In genomic region chr1:230867903-230868735, GRCh38 we compare ENCODE assay signal across 8 cellular contexts. TPM values are rescaled to one million over a fixed set of nuclear protein-coding genes. Genes with fewer than 3 reads are reported as not detected.
DNase-seq lines count a peak whose midpoint lies in the region; ATAC-seq, FAIRE-seq and TF ChIP-seq lines count a peak whose summit lies in the region.

A gene with protein sequence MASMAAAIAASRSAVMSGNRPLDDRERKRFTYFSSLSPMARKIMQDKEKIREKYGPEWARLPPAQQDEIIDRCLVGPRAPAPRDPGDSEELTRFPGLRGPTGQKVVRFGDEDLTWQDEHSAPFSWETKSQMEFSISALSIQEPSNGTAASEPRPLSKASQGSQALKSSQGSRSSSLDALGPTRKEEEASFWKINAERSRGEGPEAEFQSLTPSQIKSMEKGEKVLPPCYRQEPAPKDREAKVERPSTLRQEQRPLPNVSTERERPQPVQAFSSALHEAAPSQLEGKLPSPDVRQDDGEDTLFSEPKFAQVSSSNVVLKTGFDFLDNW (minus strand): TSS chr1:230868521. CDS start chr1:230868512, 9 bp downstream.

- in situ Hi-C loops in gastrocnemius medialis (cut with MboI; ENCODE audit: low sequenced_read_pairs in 4 of 4), result no loop called here

- H3K4me1 Mint-ChIP-seq in T-helper 2 cell treated with Interferon-gamma antibody and Interleukin-4, amounts not matched to agents 5 μg/mL and 100 μg/mL, for 36 hours (ENCODE audit: low read depth), result peaks cover 6% of the 10 kb centered on the region
- peaks cover 45% of the 10 kb centered on the region for H3K4me1 Mint-ChIP-seq in astrocyte (ENCODE audit: low read depth, unreplicated experiment)

- H2AFZ ChIP-seq in astrocyte (ENCODE audit: low read depth, low read length), result peak within 1 kb of the TSS; percentile 79

- no peak for FAIRE-seq in astrocyte (lab: Jason Lieb, UNC)

- H3K4me1 ChIP-seq in DOHH2 (ENCODE audit: control insufficient read depth, low read length) (peaks cover 16% of the 10 kb centered on the region), astrocyte (ENCODE audit: insufficient read depth, low read length) (peaks cover 34% of the 10 kb centered on the region), gastrocnemius medialis (peaks cover 40 to 48% of the 10 kb centered on the region in 2 donors)

- H3K27ac ChIP-seq in DOHH2 (ENCODE audit: low read depth, low read length) (no peak within 1 kb of the TSS), astrocyte (ENCODE audit: low read depth, low read length) (peak within 1 kb of the TSS; percentile 90), gastrocnemius medialis (peak within 1 kb of the TSS; percentile 80 to 95 (median 89))

- peaks cover 42% of the 10 kb centered on the region for H3K27me3 Mint-ChIP-seq in T-helper 2 cell treated with Interferon-gamma antibody and Interleukin-4, amounts not matched to agents 5 μg/mL and 100 μg/mL, for 36 hours (ENCODE audit: low read depth)
- no peaks in the 10 kb centered on the region for H3K27me3 Mint-ChIP-seq in astrocyte (ENCODE audit: low read depth, unreplicated experiment)

- no peak within 1 kb of the TSS for H3K27ac Mint-ChIP-seq in T-helper 2 cell treated with Interferon-gamma antibody and Interleukin-4, amounts not matched to agents 5 μg/mL and 100 μg/mL, for 36 hours
- peak within 1 kb of the TSS; percentile 87 for H3K27ac Mint-ChIP-seq in astrocyte (ENCODE audit: unreplicated experiment)

- H3K4me2 ChIP-seq in DOHH2 (ENCODE audit: low read length), result peak within 1 kb of the TSS; percentile 86
- peak within 1 kb of the TSS; percentile 91 for H3K4me2 ChIP-seq in astrocyte (ENCODE audit: low read length)

- peak within 1 kb of the TSS; percentile 93 for H3K9ac ChIP-seq in astrocyte (ENCODE audit: low read length)

- peak; percentile 90 for ATAC-seq in GM21717 (IDR thresholded peaks at IDR 0.05; ENCODE audit: unreplicated experiment)
- peak; percentile 71 to 75 for ATAC-seq in gastrocnemius medialis

- intact Hi-C loops in gastrocnemius medialis (cut with DNase I; ENCODE audit: low total_unique reads), result loop anchor here (2.0 to 10.0 kb wide), 5 partner anchors 49 to 983 kb away; partner anchors contain the start of genes ARV1, COG2, EGLN1 and TTC13

- H3K4me3 ChIP-seq in DOHH2 (ENCODE audit: low read length) (peak within 1 kb of the TSS; percentile 85), astrocyte (ENCODE audit: insufficient read depth, low read depth, low read length) (peak within 1 kb of the TSS; percentile 92), gastrocnemius medialis (peak within 1 kb of the TSS; percentile 83 to 97 (median 86))

- TF ChIP-seq CTCF in DOHH2 (IDR thresholded peaks at IDR 0.05; ENCODE audit: low read depth, low read length, poor library complexity, severe bottlenecking) (no peak), astrocyte (IDR thresholded peaks at IDR 0.05; ENCODE audit: insufficient read depth, low read depth, low read length) (no peak), gastrocnemius medialis (IDR thresholded peaks at IDR 0.05 in 4 of 5, conservative IDR thresholded peaks at IDR 0.05 in 1 of 5) (no peak)

- peak; percentile 85 to 88 for TF ChIP-seq POLR2A in gastrocnemius medialis (IDR thresholded peaks at IDR 0.05)

- peak; percentile 46 for DNase-seq in KG1 (lab: John Stamatoyannopoulos, UW)
- peak; percentile 66 for DNase-seq in T-helper 2 cell treated with Interferon-gamma antibody and Interleukin-4, amounts not matched to agents 5 μg/mL and 100 μg/mL, for 36 hours (ENCODE audit: low spot score)
- no peak for DNase-seq in astrocyte (ENCODE audit: low read depth)
- DNase-seq in hypothalamus (lab: John Stamatoyannopoulos, UW), result peak in 50 of 51 donors; percentile 30 to 93 (median 76)
- peak; percentile 70 to 73 for DNase-seq in gastrocnemius medialis
- DNase-seq in NCI-H187 treated with DMSO at 0.1 percent for 48 hours (lab: John Stamatoyannopoulos, UW), result no peak

- no peaks in the 10 kb centered on the region for H3F3A ChIP-seq in DOHH2 (ENCODE audit: control insufficient read depth, insufficient read depth)

- H3K27me3 ChIP-seq in DOHH2 (ENCODE audit: control insufficient read depth, low read length), result peaks cover 48% of the 10 kb centered on the region
- H3K27me3 ChIP-seq in astrocyte (ENCODE audit: insufficient read depth, low read length), result no peaks in the 10 kb centered on the region
- no peaks in the 10 kb centered on the region for H3K27me3 ChIP-seq in gastrocnemius medialis

- H3K9me2 ChIP-seq in DOHH2 (replicated peaks; ENCODE audit: control insufficient read depth, low read length), result no peaks in the 10 kb centered on the region

- no peaks in the 10 kb centered on the region for H3K36me3 Mint-ChIP-seq in T-helper 2 cell treated with Interferon-gamma antibody and Interleukin-4, amounts not matched to agents 5 μg/mL and 100 μg/mL, for 36 hours (ENCODE audit: low read depth)
- peaks cover 12% of the 10 kb centered on the region for H3K36me3 Mint-ChIP-seq in astrocyte (ENCODE audit: low read depth, unreplicated experiment)

- H3K4me3 Mint-ChIP-seq in T-helper 2 cell treated with Interferon-gamma antibody and Interleukin-4, amounts not matched to agents 5 μg/mL and 100 μg/mL, for 36 hours, result peak within 1 kb of the TSS; percentile 84
- H3K4me3 Mint-ChIP-seq in astrocyte (ENCODE audit: unreplicated experiment), result peak within 1 kb of the TSS; percentile 97

- H3K9me3 ChIP-seq in DOHH2 (ENCODE audit: control insufficient read depth, insufficient read depth, low read length), result no peaks in the 10 kb centered on the region
- H3K9me3 ChIP-seq in astrocyte (ENCODE audit: insufficient read depth, low read depth, low read length), result no peaks in the 10 kb centered on the region
- H3K9me3 ChIP-seq in gastrocnemius medialis, result no peaks in the 10 kb centered on the region

- no peaks in the 10 kb centered on the region for H3K9me3 Mint-ChIP-seq in T-helper 2 cell treated with Interferon-gamma antibody and Interleukin-4, amounts not matched to agents 5 μg/mL and 100 μg/mL, for 36 hours
- no peaks in the 10 kb centered on the region for H3K9me3 Mint-ChIP-seq in astrocyte (ENCODE audit: unreplicated experiment)

- no peaks in the 10 kb centered on the region for H4K20me1 ChIP-seq in DOHH2 (ENCODE audit: control insufficient read depth, insufficient read depth, low read depth, low read length)
- H4K20me1 ChIP-seq in astrocyte (ENCODE audit: insufficient read depth, low read length), result peaks cover 35% of the 10 kb centered on the region

- no peaks in the 10 kb centered on the region for H3K36me3 ChIP-seq in DOHH2 (ENCODE audit: control insufficient read depth, low read length)
- H3K36me3 ChIP-seq in astrocyte (ENCODE audit: insufficient read depth, low read length), result peaks cover 4% of the 10 kb centered on the region
- H3K36me3 ChIP-seq in gastrocnemius medialis, result no peaks in the 10 kb centered on the region

- H3K79me2 ChIP-seq in DOHH2 (ENCODE audit: control insufficient read depth, low read length) (no peaks in the 10 kb centered on the region), astrocyte (ENCODE audit: insufficient read depth, low read length) (peaks cover 52% of the 10 kb centered on the region)

RNA-seq across cellular contexts. Expression of the gene that starts here (rescaled TPM):
- 102 and 107 TPM in 2 replicates for total RNA-seq in astrocyte
- 100 to 1,000 TPM; 281 to 590 (median 339) TPM for total RNA-seq in gastrocnemius medialis

Comparison
In these comparisons a context has a peak if more than half of its experiments do, and no peak if none do; other contexts are left out.
1. DNase-seq: peak in KG1 (single experiment), T-helper 2 cell treated with Interferon-gamma antibody and Interleukin-4, amounts not matched to agents 5 μg/mL and 100 μg/mL, for 36 hours (single experiment), hypothalamus (50 of 51) and gastrocnemius medialis (2 of 2); none in astrocyte (single experiment) and NCI-H187 treated with DMSO at 0.1 percent for 48 hours (single experiment).
2. Peak in every context shown above with its lines, with median percentiles within 50 percentile points of each other: H3K4me3 ChIP-seq.